16 cellular contexts compared by ENCODE assay signal in genomic region chr16:89140401-89140800, GRCh38. TPM values are rescaled to one million over a fixed set of nuclear protein-coding genes. Genes with fewer than 3 reads are reported as not detected.
DNase-seq lines count a peak whose midpoint lies in the region; ATAC-seq and TF ChIP-seq lines count a peak whose summit lies in the region.
"Had no signal": no experiment of that assay in that cellular context is flagged by ENCODE, and none has a peak within 500 bp of the region (broad histone marks: within the 10 kb centered on the region; RNA-seq: fewer than 3 reads in every experiment).

No MANE protein-coding gene starts in this region.

- no peaks in the 10 kb centered on the region for H3K9me1 ChIP-seq in IMR-90 (ENCODE audit: insufficient read depth, low read length)

- CTCF ChIA-PET in IMR-90 (lab: Yijun Ruan, JAX) = no interaction called here
- CTCF ChIA-PET in activated naive CD4-positive, alpha-beta T cell treated with anti-CD3 and anti-CD28 coated beads for 36 hours (lab: Charles Lee) = no interaction called here

- peaks cover 2% of the 10 kb centered on the region for H3K36me3 Mint-ChIP-seq in T-helper 17 cell (ENCODE audit: low read depth)
- peaks cover 5% of the 10 kb centered on the region for H3K36me3 Mint-ChIP-seq in activated naive CD4-positive, alpha-beta T cell treated with anti-CD3 and anti-CD28 coated beads for 36 hours (ENCODE audit: low read depth)

- DNase-seq in IMR-90 (no peak), T-helper 17 cell (no peak), lower lobe of right lung (peak; percentile 31), aorta (peak; percentile 26 to 45), omental fat pad (ENCODE audit: low spot score) (no peak)
- no peak for DNase-seq in activated naive CD4-positive, alpha-beta T cell treated with anti-CD3 and anti-CD28 coated beads for 36 hours
- DNase-seq: BE2C, COR-L47, DMS153, DND-41, GDM1, GOT3, H9 had no signal

- peaks cover 36% of the 10 kb centered on the region for H3K36me3 ChIP-seq in IMR-90 (ENCODE audit: control insufficient read depth, insufficient read depth, low read length)
- peaks cover 68% of the 10 kb centered on the region for H3K36me3 ChIP-seq in lower lobe of right lung
- H3K36me3 ChIP-seq in aorta (ENCODE audit: control insufficient read depth in 1 of 2, insufficient read depth in 2 of 2, low read length in 1 of 2) = no peaks in the 10 kb centered on the region

- no peak overlapping the region for H3K9ac ChIP-seq in IMR-90 (ENCODE audit: low read depth, low read length)

- BruUV-seq in IMR-90 (replicated peaks; lab: Mats Ljungman, UMichigan) = no TSS peak

- no peak overlapping the region for H3K56ac ChIP-seq in IMR-90 (ENCODE audit: extremely low read depth, insufficient read depth, low read length)

- H4K5ac ChIP-seq in IMR-90 (ENCODE audit: low read depth, low read length) = no peak overlapping the region

- H3K14ac ChIP-seq in IMR-90 (replicated peaks; ENCODE audit: low read depth, low read length) = no peak overlapping the region

- no peaks in the 10 kb centered on the region for H3K4me1 ChIP-seq in IMR-90 (ENCODE audit: control insufficient read depth, insufficient read depth, low read length)
- H3K4me1 ChIP-seq in lower lobe of right lung = no peaks in the 10 kb centered on the region
- H3K4me1 ChIP-seq in aorta (ENCODE audit: control insufficient read depth in 1 of 2, insufficient read depth in 2 of 2, low read length in 2 of 2) = no peaks in the 10 kb centered on the region
- H3K4me1 ChIP-seq: A549, BE2C had no signal

- no peak overlapping the region for H2BK20ac ChIP-seq in IMR-90 (ENCODE audit: low read depth, low read length)

- no peak overlapping the region for H4K91ac ChIP-seq in IMR-90 (ENCODE audit: insufficient read depth, low read depth, low read length)

- H4K8ac ChIP-seq in IMR-90 (ENCODE audit: low read depth in 2 of 2, low read length in 2 of 2) = no peak overlapping the region

- no peak overlapping the region for H2BK120ac ChIP-seq in IMR-90 (ENCODE audit: low read depth, low read length)

- 90% methylated on average over 5 of the region's 13 CpGs; no CpG with 5 or more reads in 1 of the 2 experiments for WGBS in IMR-90 (ENCODE audit: extremely low coverage in 2 of 2, insufficient read length in 1 of 2), 2 experiments
- 90 to 92% methylated on average over 13 of the region's 13 CpGs for WGBS in aorta, 2 donors

- H2AK5ac ChIP-seq in IMR-90 (ENCODE audit: low read depth, low read length) = no peak overlapping the region

- no peak overlapping the region for H2AFZ ChIP-seq in IMR-90 (replicated peaks; ENCODE audit: low read length, poor library complexity)

- no peak overlapping the region for H2BK5ac ChIP-seq in IMR-90 (ENCODE audit: low read depth, low read length, poor library complexity, severe bottlenecking)

- H3K79me1 ChIP-seq in IMR-90 (ENCODE audit: low read depth in 1 of 2, low read length in 2 of 2) = 0 out of 4 replicates have a peak, but pooled peaks cover 0 to 2% of the 10 kb centered on the region in 2 experiments

- TF ChIP-seq CTCF in IMR-90 (conservative IDR thresholded peaks at IDR 0.05; ENCODE audit: low read depth, low read length) (no peak), lower lobe of right lung (IDR thresholded peaks at IDR 0.05) (no peak), omental fat pad (IDR thresholded peaks at IDR 0.05) (no peak)

- H3K4me3 ChIP-seq in IMR-90 (ENCODE audit: insufficient read depth, low read depth, low read length) = no peak overlapping the region
- no peak overlapping the region for H3K4me3 ChIP-seq in lower lobe of right lung
- no peak overlapping the region for H3K4me3 ChIP-seq in aorta (ENCODE audit: low read length in 2 of 2)
- H3K4me3 ChIP-seq: A549 had no signal

- dilution Hi-C loops in IMR-90 (cut with HindIII; ENCODE audit: low sequenced_read_pairs, unreplicated experiment) = no loop called here

- H3K4me2 ChIP-seq in IMR-90 (ENCODE audit: low read depth, low read length) = no peak overlapping the region
- H3K4me2 ChIP-seq: A549 had no signal

- H3K27ac ChIP-seq in IMR-90 (ENCODE audit: insufficient read depth, low read length) (no peak overlapping the region), lower lobe of right lung (no peak overlapping the region), aorta (ENCODE audit: low read depth in 1 of 2, low read length in 2 of 2) (no peak overlapping the region)
- H3K27ac ChIP-seq: A549, C4-2B had no signal

- no peak for ATAC-seq in IMR-90 (ENCODE audit: low read depth)
- no peak for ATAC-seq in T-helper 17 cell
- no peak for ATAC-seq in lower lobe of right lung
- ATAC-seq in aorta (ENCODE audit: low FRiP score) = no peak
- ATAC-seq in omental fat pad (ENCODE audit: low FRiP score) = no peak
- ATAC-seq: A549; CD8-positive, alpha-beta T cell had no signal

- H3K27me3 Mint-ChIP-seq in T-helper 17 cell = no peaks in the 10 kb centered on the region
- H3K27me3 Mint-ChIP-seq in activated naive CD4-positive, alpha-beta T cell treated with anti-CD3 and anti-CD28 coated beads for 36 hours (ENCODE audit: low read depth) = no peaks in the 10 kb centered on the region

- H3K23ac ChIP-seq in IMR-90 (ENCODE audit: low read depth, low read length) = no peak overlapping the region

- in situ Hi-C loops in IMR-90 (cut with MboI; ENCODE audit: low sequenced_read_pairs) = no loop called here

- H3K9me3 ChIP-seq in IMR-90 (ENCODE audit: control insufficient read depth, insufficient read depth, low read length) (no peaks in the 10 kb centered on the region), T-helper 17 cell (ENCODE audit: control insufficient read depth, low read length, poor library complexity, severe bottlenecking) (no peaks in the 10 kb centered on the region), lower lobe of right lung (no peaks in the 10 kb centered on the region), aorta (ENCODE audit: control insufficient read depth, low read length) (no peaks in the 10 kb centered on the region)
- H3K9me3 ChIP-seq: A549, BE2C had no signal

- H2BK15ac ChIP-seq in IMR-90 (ENCODE audit: low read depth, low read length) = no peak overlapping the region

- H3K9me3 Mint-ChIP-seq in activated naive CD4-positive, alpha-beta T cell treated with anti-CD3 and anti-CD28 coated beads for 36 hours = no peaks in the 10 kb centered on the region
- H3K9me3 Mint-ChIP-seq: CD8-positive, alpha-beta T cell; H9 had no signal

- peak overlapping the region; percentile 65 for H2AK9ac ChIP-seq in IMR-90 (replicated peaks; ENCODE audit: low read depth, low read length, poor library complexity)

- no peak overlapping the region for H3K18ac ChIP-seq in IMR-90 (ENCODE audit: low read depth, low read length)

- H4K20me1 ChIP-seq in IMR-90 (ENCODE audit: insufficient read depth, low read length) = no peaks in the 10 kb centered on the region

- intact Hi-C loops in IMR-90 (cut with micrococcal nuclease) = no loop called here
- intact Hi-C loops in lower lobe of right lung (cut with DNase I) = no loop called here
- intact Hi-C loops in aorta (cut with DNase I) = no loop called here
- intact Hi-C loops in activated naive CD4-positive, alpha-beta T cell treated with anti-CD3 and anti-CD28 coated beads for 36 hours (cut with micrococcal nuclease) = no loop called here

- TF ChIP-seq RAD21 in IMR-90 (IDR thresholded peaks at IDR 0.05; ENCODE audit: low read length) = no peak

- H3K27me3 ChIP-seq in IMR-90 (ENCODE audit: control insufficient read depth, insufficient read depth, low read length) (no peaks in the 10 kb centered on the region), lower lobe of right lung (ENCODE audit: low read depth) (no peaks in the 10 kb centered on the region), aorta (ENCODE audit: control insufficient read depth in 1 of 2, insufficient read depth in 2 of 2, low read length in 1 of 2) (no peaks in the 10 kb centered on the region)
- H3K27me3 ChIP-seq: BE2C had no signal

- H3K4ac ChIP-seq in IMR-90 (ENCODE audit: low read depth, low read length) = no peak overlapping the region

- H3K27ac Mint-ChIP-seq in T-helper 17 cell = peak overlapping the region; percentile 19
- H3K27ac Mint-ChIP-seq in activated naive CD4-positive, alpha-beta T cell treated with anti-CD3 and anti-CD28 coated beads for 36 hours = no peak overlapping the region
- H3K27ac Mint-ChIP-seq: CD8-positive, alpha-beta T cell; H9 had no signal

- POLR2A ChIA-PET in IMR-90 (lab: Charles Lee; ENCODE audit: unreplicated experiment) = no interaction called here

- H3K4me3 Mint-ChIP-seq in T-helper 17 cell = no peak overlapping the region
- no peak overlapping the region for H3K4me3 Mint-ChIP-seq in activated naive CD4-positive, alpha-beta T cell treated with anti-CD3 and anti-CD28 coated beads for 36 hours
- H3K4me3 Mint-ChIP-seq: CD8-positive, alpha-beta T cell; H9 had no signal

- TF ChIP-seq POLR2A in IMR-90 (IDR thresholded peaks at IDR 0.05; ENCODE audit: low read depth, low read length) = no peak

- peaks cover 4% of the 10 kb centered on the region for H3K4me1 Mint-ChIP-seq in T-helper 17 cell
- no peaks in the 10 kb centered on the region for H3K4me1 Mint-ChIP-seq in activated naive CD4-positive, alpha-beta T cell treated with anti-CD3 and anti-CD28 coated beads for 36 hours (ENCODE audit: low read depth)
- H3K4me1 Mint-ChIP-seq: H9 had no signal

RNA-seq across cellular contexts. Expression of gene CDH15, which starts 31.1 kb away (rescaled TPM):
- total RNA-seq in IMR-90 (2012; rRNA removed) (0.18 and 0.28 TPM in 2 replicates), T-helper 17 cell (under 1 TPM in 1 of 2 donors, not detected in 1; 0.12 TPM), lower lobe of right lung (0.50 TPM), aorta (under 1 TPM in 1 of 2 donors, not detected in 1; 0.21 TPM), omental fat pad (not detected)
- polyA plus RNA-seq in IMR-90 (2012; rRNA removed) (0.62 and 0.65 TPM in 2 replicates), aorta (under 1 TPM in 1 of 2 donors, not detected in 1; 0.08 TPM)
- polyA plus RNA-seq in IMR-90 (2012; cell fraction: cytosol; rRNA removed) = 0.74 and 0.78 TPM in 2 replicates
- 0.42 and 0.99 TPM in 2 replicates for polyA plus RNA-seq in IMR-90 (2012; cell fraction: nucleus; rRNA removed; ENCODE audit: low replicate concordance)
- total RNA-seq in activated naive CD4-positive, alpha-beta T cell treated with anti-CD3 and anti-CD28 coated beads for 36 hours = not detected

RNA-seq across cellular contexts. Expression of gene ACSF3, which starts 46.7 kb away (rescaled TPM):
- 9.5 and 10.6 TPM in 2 replicates for total RNA-seq in IMR-90 (2012; rRNA removed)
- polyA plus RNA-seq in IMR-90 (2012; rRNA removed) = 14.2 and 14.8 TPM in 2 replicates
- 6.6 and 12.7 TPM in 2 replicates for polyA plus RNA-seq in IMR-90 (2012; cell fraction: cytosol; rRNA removed)
- 22.4 and 31.0 TPM in 2 replicates for polyA plus RNA-seq in IMR-90 (2012; cell fraction: nucleus; rRNA removed; ENCODE audit: low replicate concordance)
- 10 to 100 TPM; 48.0 to 53.6 TPM for total RNA-seq in T-helper 17 cell
- 31.7 TPM for total RNA-seq in lower lobe of right lung
- total RNA-seq in aorta = 10 to 100 TPM; 19.3 to 33.2 TPM
- polyA plus RNA-seq in aorta = 10 to 100 TPM; 20.0 to 48.4 TPM
- total RNA-seq in activated naive CD4-positive, alpha-beta T cell treated with anti-CD3 and anti-CD28 coated beads for 36 hours = 10 to 100 TPM; 26.1 to 26.7 TPM
- total RNA-seq in omental fat pad = 10 to 100 TPM; 17.6 to 27.6 (median 21.6) TPM

RNA-seq across cellular contexts. Expression of gene SLC22A31, which starts 59.9 kb away (rescaled TPM):
- 0.18 and 0.56 TPM in 2 replicates for total RNA-seq in IMR-90 (2012; rRNA removed)
- 5.0 and 5.5 TPM in 2 replicates for polyA plus RNA-seq in IMR-90 (2012; rRNA removed)
- 2.8 and 4.2 TPM in 2 replicates for polyA plus RNA-seq in IMR-90 (2012; cell fraction: cytosol; rRNA removed)
- 48.5 and 137 TPM in 2 replicates for polyA plus RNA-seq in IMR-90 (2012; cell fraction: nucleus; rRNA removed; ENCODE audit: low replicate concordance)
- total RNA-seq in T-helper 17 cell = under 1 TPM; 0.52 to 0.76 TPM
- total RNA-seq in lower lobe of right lung = 132 TPM
- total RNA-seq in aorta = 1 to 10 TPM in 1 of 2 donors, not detected in 1; 4.0 TPM
- polyA plus RNA-seq in aorta = 1 to 10 TPM in 1 of 2 donors, under 1 TPM in 1; 0.75 to 2.9 TPM
- total RNA-seq in activated naive CD4-positive, alpha-beta T cell treated with anti-CD3 and anti-CD28 coated beads for 36 hours = under 1 TPM; 0.31 to 0.64 TPM
- not detected for total RNA-seq in omental fat pad

Comparison
In these comparisons a context has a peak if more than half of its experiments do, and no peak if none do; other contexts are left out.
1. DNase-seq: peak in lower lobe of right lung (single experiment) and aorta (2 of 2); none in IMR-90 (single experiment), T-helper 17 cell (0 of 3), activated naive CD4-positive, alpha-beta T cell treated with anti-CD3 and anti-CD28 coated beads for 36 hours (single experiment) and omental fat pad (single experiment).
2. RNA of gene SLC22A31, which starts 59.9 kb away (total RNA-seq): 132 TPM in lower lobe of right lung (single experiment); 4.0 TPM in aorta, 0.52 to 0.76 TPM in T-helper 17 cell, 0.31 to 0.64 TPM in activated naive CD4-positive, alpha-beta T cell treated with anti-CD3 and anti-CD28 coated beads for 36 hours, 0.18 to 0.56 TPM in IMR-90 and not detected in omental fat pad; every median in the first group is over 10 times any median in the second.